Comparison of ENCODE assay signal across 8 cellular contexts in the genomic region with DNA sequence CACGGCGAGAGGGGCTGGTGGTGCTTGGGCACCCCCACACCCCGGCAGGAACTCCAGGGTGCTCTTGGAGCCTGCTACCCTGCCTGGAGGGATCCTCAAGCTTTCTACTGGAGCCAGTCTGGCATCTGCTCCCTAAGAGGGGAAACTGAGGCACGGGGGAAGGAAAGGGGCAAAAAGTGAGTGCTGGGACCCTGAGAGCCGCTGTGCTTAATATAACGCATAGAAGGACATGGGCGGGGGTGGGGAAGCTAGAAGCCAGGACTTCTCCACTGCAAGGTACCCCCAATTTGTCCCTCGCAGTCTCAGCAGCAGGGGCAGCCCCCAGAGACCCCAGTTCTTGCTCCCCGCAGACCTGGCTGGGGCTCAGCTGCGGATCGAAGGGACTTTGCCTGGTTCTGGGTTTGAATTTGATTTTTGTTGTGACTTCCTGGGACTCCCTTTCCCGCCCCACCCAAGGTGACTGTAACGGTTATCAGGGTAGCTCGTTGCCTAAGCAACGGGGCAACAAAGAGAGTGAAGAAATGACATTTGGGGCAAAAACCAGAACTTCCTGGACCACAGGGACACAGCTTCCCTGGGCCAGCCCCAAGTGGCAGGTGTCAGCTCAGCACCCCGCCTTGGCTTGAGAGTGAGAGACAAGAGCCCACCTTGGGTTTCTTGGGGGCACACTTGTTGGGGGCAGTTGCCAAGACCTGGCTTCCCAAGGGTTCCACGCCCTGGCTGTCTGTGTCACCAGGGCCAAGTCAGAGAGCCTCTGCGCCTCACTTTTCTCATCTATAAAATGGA. TPM values are rescaled to one million over a fixed set of nuclear protein-coding genes. Genes with fewer than 3 reads are reported as not detected.
DNase-seq lines count a peak whose midpoint lies in the region; ATAC-seq and TF ChIP-seq lines count a peak whose summit lies in the region.

No MANE protein-coding gene starts in this region.

- TF ChIP-seq POLR2A in erythroblast (IDR thresholded peaks at IDR 0.05; ENCODE audit: low read length), result peak; percentile 70

- H3K36me3 ChIP-seq in BLaER1 (no peaks in the 10 kb centered on the region), neuron (ENCODE audit: insufficient read depth, low read length) (no peaks in the 10 kb centered on the region)

- no peaks in the 10 kb centered on the region for H4K20me1 ChIP-seq in BLaER1

- H3K9me3 ChIP-seq in BLaER1 (no peaks in the 10 kb centered on the region), neuron (ENCODE audit: low read length) (no peaks in the 10 kb centered on the region)

- H3K4me3 Mint-ChIP-seq in activated CD4-positive, alpha-beta memory T cell treated with anti-CD3 and anti-CD28 coated beads for 36 hours, result peak overlapping the region; percentile 84

- H3K27ac Mint-ChIP-seq in activated CD4-positive, alpha-beta memory T cell treated with anti-CD3 and anti-CD28 coated beads for 36 hours, result peak overlapping the region; percentile 95

- peak overlapping the region; percentile 86 for H3K27ac ChIP-seq in BLaER1

- ATAC-seq in GM21515 (IDR thresholded peaks at IDR 0.05; ENCODE audit: unreplicated experiment), result no peak
- ATAC-seq in HG03378 (IDR thresholded peaks at IDR 0.05; ENCODE audit: unreplicated experiment), result no peak

- peaks cover 33% of the 10 kb centered on the region for H3K36me3 Mint-ChIP-seq in activated CD4-positive, alpha-beta memory T cell treated with anti-CD3 and anti-CD28 coated beads for 36 hours

- H3K27me3 ChIP-seq in BLaER1 (no peaks in the 10 kb centered on the region), neuron (ENCODE audit: insufficient read depth, low read length) (peaks cover 13% of the 10 kb centered on the region)

- H3K4me3 ChIP-seq in BLaER1 (peak overlapping the region; percentile 78), neuron (ENCODE audit: low read length) (no peak overlapping the region)

- H3K9me3 Mint-ChIP-seq in activated CD4-positive, alpha-beta memory T cell treated with anti-CD3 and anti-CD28 coated beads for 36 hours, result no peaks in the 10 kb centered on the region

- CTCF ChIA-PET in activated CD4-positive, alpha-beta memory T cell treated with anti-CD3 and anti-CD28 coated beads for 36 hours (lab: Charles Lee), result interaction anchor here (1.0 to 5.0 kb wide), 10 partner anchors 12 to 245 kb away, joined by 3 to 36 read pairs (median 12); a partner anchor contains a TSS

- POLR2A ChIA-PET in activated CD4-positive, alpha-beta memory T cell treated with anti-CD3 and anti-CD28 coated beads for 36 hours (lab: Charles Lee), result interaction anchor here (0.7 to 8.5 kb wide), 16 partner anchors 13 to 535 kb away, joined by 3 to 315 read pairs (median 4); a partner anchor contains a TSS

- H3K4me2 ChIP-seq in BLaER1, result peak overlapping the region; percentile 86

- peak; percentile 64 for DNase-seq in LHCN-M2 (ENCODE audit: low read depth)
- peak; percentile 89 for DNase-seq in activated CD4-positive, alpha-beta memory T cell treated with anti-CD3 and anti-CD28 coated beads for 36 hours
- peak; percentile 87 for DNase-seq in erythroblast (lab: John Stamatoyannopoulos, UW)
- no peak for DNase-seq in NCI-H774 (lab: John Stamatoyannopoulos, UW)

- intact Hi-C loops in activated CD4-positive, alpha-beta memory T cell treated with anti-CD3 and anti-CD28 coated beads for 36 hours (cut with micrococcal nuclease), result loop anchor here (1.0 kb wide), 3 partner anchors 14 to 37 kb away; a partner anchor contains a TSS

- H3K27me3 Mint-ChIP-seq in activated CD4-positive, alpha-beta memory T cell treated with anti-CD3 and anti-CD28 coated beads for 36 hours, result no peaks in the 10 kb centered on the region

- H3K9ac ChIP-seq in BLaER1, result peak overlapping the region; percentile 84

- H3K4me1 ChIP-seq in BLaER1, result peaks cover 80% of the 10 kb centered on the region
- peaks cover 16% of the 10 kb centered on the region for H3K4me1 ChIP-seq in neuron (ENCODE audit: insufficient read depth, low read length)

- peak overlapping the region; percentile 47 for H2AFZ ChIP-seq in neuron (ENCODE audit: low read depth, low read length)

- H3K4me1 Mint-ChIP-seq in activated CD4-positive, alpha-beta memory T cell treated with anti-CD3 and anti-CD28 coated beads for 36 hours (ENCODE audit: low read depth), result peaks cover 34% of the 10 kb centered on the region

RNA-seq across cellular contexts. Expression of a gene that starts 0.6 kb away (rescaled TPM):
- 43.5 and 47.7 TPM in 2 replicates for total RNA-seq in LHCN-M2 (2014; rRNA removed)
- polyA plus RNA-seq in LHCN-M2 (2012), result 55.3 TPM
- total RNA-seq in activated CD4-positive, alpha-beta memory T cell treated with anti-CD3 and anti-CD28 coated beads for 36 hours, result 100 to 1,000 TPM; 202 to 206 TPM

RNA-seq across cellular contexts. Expression of a gene that starts 37.3 kb away (rescaled TPM):
- total RNA-seq in LHCN-M2 (2014; rRNA removed), result 170 and 176 TPM in 2 replicates
- polyA plus RNA-seq in LHCN-M2 (2012), result 135 TPM
- total RNA-seq in activated CD4-positive, alpha-beta memory T cell treated with anti-CD3 and anti-CD28 coated beads for 36 hours, result 100 to 1,000 TPM; 200 to 204 TPM

RNA-seq across cellular contexts. Expression of a gene that starts 51.2 kb away (rescaled TPM):
- total RNA-seq in LHCN-M2 (2014; rRNA removed), result 77.8 and 84.8 TPM in 2 replicates
- 108 TPM for polyA plus RNA-seq in LHCN-M2 (2012)
- 100 to 1,000 TPM; 188 to 207 TPM for total RNA-seq in activated CD4-positive, alpha-beta memory T cell treated with anti-CD3 and anti-CD28 coated beads for 36 hours
